8 cellular contexts compared by ENCODE assay signal in genomic region chr13:75219479-75220237, GRCh38.
DNase-seq lines count a peak whose midpoint lies in the region; ATAC-seq and TF ChIP-seq lines count a peak whose summit lies in the region.

No MANE protein-coding gene starts in this region.

- H3K4me3 Mint-ChIP-seq in T-helper 1 cell treated with Interleukin-12 subunit alpha and Interleukin-12 subunit beta and Interleukin-4 antibody, amounts not matched to agents 30 μg/mL and 1 μg/mL, for 36 hours = peak overlapping the region; percentile 10

- H3K4me3 ChIP-seq in NB4 (ENCODE audit: low read depth, low read length) = no peak overlapping the region

- TF ChIP-seq CTCF in GM12874 (IDR thresholded peaks at IDR 0.05; ENCODE audit: insufficient read depth, low read depth, low read length) = peak; percentile 92
- TF ChIP-seq CTCF in NB4 (IDR thresholded peaks at IDR 0.05; ENCODE audit: low read depth, low read length) = peak; percentile 82

- peak; percentile 99 for ATAC-seq in HG02588 (IDR thresholded peaks at IDR 0.05; ENCODE audit: unreplicated experiment)
- ATAC-seq in left ventricle myocardium superior = peak; percentile 98

- DNase-seq in NB4 (ENCODE audit: low read depth) (peak; percentile 71), amniotic epithelial cell (ENCODE audit: low read depth) (peak; percentile 47), left ventricle myocardium superior (peak; percentile 88), renal cortical epithelial cell (ENCODE audit: low read depth) (peak; percentile 19), GF-D8 (lab: John Stamatoyannopoulos, UW) (no peak)

- H3K4me1 Mint-ChIP-seq in T-helper 1 cell treated with Interleukin-12 subunit alpha and Interleukin-12 subunit beta and Interleukin-4 antibody, amounts not matched to agents 30 μg/mL and 1 μg/mL, for 36 hours (ENCODE audit: low read depth) = peaks cover 6% of the 10 kb centered on the region

- no peaks in the 10 kb centered on the region for H3K9me3 Mint-ChIP-seq in T-helper 1 cell treated with Interleukin-12 subunit alpha and Interleukin-12 subunit beta and Interleukin-4 antibody, amounts not matched to agents 30 μg/mL and 1 μg/mL, for 36 hours

- no peak for TF ChIP-seq POLR2A in NB4 (IDR thresholded peaks at IDR 0.05; ENCODE audit: extremely low read depth, insufficient read length)

- intact Hi-C loops in left ventricle myocardium superior (cut with micrococcal nuclease) = no loop called here

- H3K27me3 Mint-ChIP-seq in T-helper 1 cell treated with Interleukin-12 subunit alpha and Interleukin-12 subunit beta and Interleukin-4 antibody, amounts not matched to agents 30 μg/mL and 1 μg/mL, for 36 hours (ENCODE audit: low read depth) = peaks cover 32% of the 10 kb centered on the region

- H3K27ac Mint-ChIP-seq in T-helper 1 cell treated with Interleukin-12 subunit alpha and Interleukin-12 subunit beta and Interleukin-4 antibody, amounts not matched to agents 30 μg/mL and 1 μg/mL, for 36 hours = peak overlapping the region; percentile 56

- H3K36me3 Mint-ChIP-seq in T-helper 1 cell treated with Interleukin-12 subunit alpha and Interleukin-12 subunit beta and Interleukin-4 antibody, amounts not matched to agents 30 μg/mL and 1 μg/mL, for 36 hours (ENCODE audit: low read depth) = no peaks in the 10 kb centered on the region
